9 cellular contexts compared by ENCODE assay signal in genomic region chr14:88005050-88005481, GRCh38. TPM values are rescaled to one million over a fixed set of nuclear protein-coding genes. Genes with fewer than 3 reads are reported as not detected.
A peak's percentile ranks its signal among the peaks of the same experiment; 100 is the strongest.
DNase-seq lines count a peak whose midpoint lies in the region; ATAC-seq and TF ChIP-seq lines count a peak whose summit lies in the region.
"Had no signal": no experiment of that assay in that cellular context is flagged by ENCODE, and none has a peak within 500 bp of the region (broad histone marks: within the 10 kb centered on the region; RNA-seq: fewer than 3 reads in every experiment).

Gene GPR65 (plus strand): TSS chr14:88005135. CDS start chr14:88010848, 5,713 bp downstream.

- peaks cover 21% of the 10 kb centered on the region for H3K36me3 Mint-ChIP-seq in activated naive CD4-positive, alpha-beta T cell treated with anti-CD3 and anti-CD28 coated beads for 36 hours (ENCODE audit: low read depth)

- no peak for TF ChIP-seq CTCF in Peyer's patch (IDR thresholded peaks at IDR 0.05)
- no peak for TF ChIP-seq CTCF in fibroblast of villous mesenchyme (IDR thresholded peaks at IDR 0.05; ENCODE audit: insufficient read depth, low read depth, low read length)

- ATAC-seq in HG02852 (IDR thresholded peaks at IDR 0.05; ENCODE audit: unreplicated experiment): peak; percentile 64

- no peaks in the 10 kb centered on the region for H3K27me3 Mint-ChIP-seq in activated naive CD4-positive, alpha-beta T cell treated with anti-CD3 and anti-CD28 coated beads for 36 hours (ENCODE audit: low read depth)

- H3K4me3 Mint-ChIP-seq in activated naive CD4-positive, alpha-beta T cell treated with anti-CD3 and anti-CD28 coated beads for 36 hours: peak within 1 kb of the TSS; percentile 88

- H3K27ac Mint-ChIP-seq in activated naive CD4-positive, alpha-beta T cell treated with anti-CD3 and anti-CD28 coated beads for 36 hours: peak within 1 kb of the TSS; percentile 95

- H3K9me3 ChIP-seq in Peyer's patch: no peaks in the 10 kb centered on the region

- H3K36me3 ChIP-seq in Peyer's patch: no peaks in the 10 kb centered on the region

- peak; percentile 51 to 64 for TF ChIP-seq POLR2A in Peyer's patch (IDR thresholded peaks at IDR 0.05)

- H3K9me3 Mint-ChIP-seq in activated naive CD4-positive, alpha-beta T cell treated with anti-CD3 and anti-CD28 coated beads for 36 hours: no peaks in the 10 kb centered on the region

- H3K4me3 ChIP-seq in Peyer's patch (peak within 1 kb of the TSS; percentile 27 to 30 (median 28)), fibroblast of villous mesenchyme (ENCODE audit: low read depth, low read length) (no peak within 1 kb of the TSS)

- intact Hi-C loops in activated naive CD4-positive, alpha-beta T cell treated with anti-CD3 and anti-CD28 coated beads for 36 hours (cut with micrococcal nuclease): loop anchor here (2.0 to 5.0 kb wide), 4 partner anchors 53 to 1952 kb away; partner anchors contain the start of genes EML5 and ZC3H14

- CTCF ChIA-PET in activated naive CD4-positive, alpha-beta T cell treated with anti-CD3 and anti-CD28 coated beads for 36 hours (lab: Charles Lee): interaction anchor here (0.6 to 3.8 kb wide), 4 partner anchors 11 to 164 kb away, joined by 3 to 22 read pairs (median 4); partner anchors contain the start of gene GALC

- DNase-seq in activated naive CD4-positive, alpha-beta T cell treated with anti-CD3 and anti-CD28 coated beads for 36 hours: peak; percentile 75
- no peak for DNase-seq in activated naive CD4-positive, alpha-beta T cell (lab: John Stamatoyannopoulos, UW)
- DNase-seq in Peyer's patch: peak in 2 of 3 donors; percentile 64 to 73
- DNase-seq in fibroblast of villous mesenchyme (ENCODE audit: low read depth): peak; percentile 5
- DNase-seq in COLO829 (ENCODE audit: low spot score): no peak
- DNase-seq in SW480 (ENCODE audit: low spot score): no peak
- no peak for DNase-seq in DMS153 treated with DMSO at 0.1 percent for 48 hours (lab: John Stamatoyannopoulos, UW; ENCODE audit: unreplicated experiment)

- H3K27ac ChIP-seq in Peyer's patch: peak within 1 kb of the TSS; percentile 67 to 76 (median 74)

- H3K4me1 Mint-ChIP-seq in activated naive CD4-positive, alpha-beta T cell treated with anti-CD3 and anti-CD28 coated beads for 36 hours (ENCODE audit: low read depth): peaks cover 56% of the 10 kb centered on the region

- no peaks in the 10 kb centered on the region for H3K27me3 ChIP-seq in Peyer's patch

- peaks cover 0 to 3% (median 0%) of the 10 kb centered on the region in 4 donors for H3K4me1 ChIP-seq in Peyer's patch

RNA-seq across cellular contexts. Expression of gene GPR65, which starts in this region (rescaled TPM):
- total RNA-seq in activated naive CD4-positive, alpha-beta T cell treated with anti-CD3 and anti-CD28 coated beads for 36 hours: 10 to 100 TPM; 10.4 to 11.1 TPM
- total RNA-seq in Peyer's patch (1 to 10 TPM in 3 of 4 donors, under 1 TPM in 1; 0.76 to 1.7 (median 1.2) TPM), fibroblast of villous mesenchyme (under 0.01 and 0.32 TPM in 2 replicates)
- total RNA-seq: Daoy had no signal

Comparison
In these comparisons a context has a peak if more than half of its experiments do, and no peak if none do; other contexts are left out.
1. DNase-seq: peak in activated naive CD4-positive, alpha-beta T cell treated with anti-CD3 and anti-CD28 coated beads for 36 hours (single experiment) and Peyer's patch (2 of 3); none in activated naive CD4-positive, alpha-beta T cell (0 of 4), COLO829 (single experiment), SW480 (single experiment) and DMS153 treated with DMSO at 0.1 percent for 48 hours (single experiment).
2. Peak in DNase-seq in fibroblast of villous mesenchyme; RNA of the gene not detected or under 1 TPM.